16 cellular contexts compared by ENCODE assay signal in the genomic region with DNA sequence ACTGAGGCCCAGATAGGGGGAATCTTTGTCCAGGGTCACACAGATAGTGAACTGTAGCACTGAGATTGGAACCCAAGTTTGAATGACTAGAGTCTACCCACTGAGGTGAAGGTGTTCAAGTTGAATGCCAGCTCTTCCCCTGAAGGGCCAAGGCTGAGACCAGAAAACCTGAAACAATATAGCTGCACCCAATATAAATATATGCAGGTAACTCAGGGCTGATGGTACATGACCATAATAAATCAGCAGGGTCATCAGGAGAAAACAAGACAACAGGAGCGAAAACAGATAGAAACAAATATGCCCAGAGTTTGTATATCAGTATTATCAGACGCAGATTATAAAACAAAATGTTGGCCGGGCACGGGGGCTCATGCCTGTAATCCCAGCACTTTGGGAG. TPM values are rescaled to one million over a fixed set of nuclear protein-coding genes. Genes with fewer than 3 reads are reported as not detected.
DNase-seq lines count a peak whose midpoint lies in the region; ATAC-seq, FAIRE-seq and TF ChIP-seq lines count a peak whose summit lies in the region.
"Had no signal": no experiment of that assay in that cellular context is flagged by ENCODE, and none has a peak within 500 bp of the region (broad histone marks: within the 10 kb centered on the region; RNA-seq: fewer than 3 reads in every experiment).

No MANE protein-coding gene starts in this region.

- TF ChIP-seq EP300 in HepG2 (IDR thresholded peaks at IDR 0.05; ENCODE audit: low read depth in 2 of 2, low read length in 2 of 2) (no peak), HepG2 (CRISPR knock-in tag; IDR thresholded peaks at IDR 0.05; ENCODE audit: borderline replicate concordance) (no peak)

- TF ChIP-seq POLR2A in HepG2 (IDR thresholded peaks at IDR 0.05; ENCODE audit: insufficient read depth in 1 of 2, low read depth in 2 of 2, low read length in 2 of 2) (no peak), right lobe of liver (IDR thresholded peaks at IDR 0.05) (no peak)

- no peak for TF ChIP-seq RAD21 in HepG2 (CRISPR knock-in tag; IDR thresholded peaks at IDR 0.05)

- H3K27me3 ChIP-seq in HepG2 (ENCODE audit: control insufficient read depth in 1 of 2, insufficient read depth in 2 of 2, low read length in 2 of 2), result no peaks in the 10 kb centered on the region; a peak in 1 of 5 replicates
- H3K27me3 ChIP-seq in right lobe of liver, result no peaks in the 10 kb centered on the region
- no peaks in the 10 kb centered on the region for H3K27me3 ChIP-seq in DND-41 (ENCODE audit: insufficient read depth, low read length, poor library complexity)
- H3K27me3 ChIP-seq in MG63, result no peaks in the 10 kb centered on the region

- H3K27ac ChIP-seq in HepG2 (ENCODE audit: extremely low read length, insufficient read depth, low read length) (peak overlapping the region; percentile 99), right lobe of liver (no peak overlapping the region), DND-41 (ENCODE audit: low read length) (peak overlapping the region; percentile 17; the same call in 1 of the 2 replicates), VCaP (peak overlapping the region; percentile 5; the same call in 1 of the 2 replicates)

- in situ Hi-C loops in HepG2 (cut with HindIII; ENCODE audit: extremely low pct_ligation_motif_present, low pct_unique_long_range_greater_than_20kb), result no loop called here

- no peak overlapping the region for H3K4me3 Mint-ChIP-seq in activated CD8-positive, alpha-beta T cell treated with anti-CD3 and anti-CD28 coated beads for 36 hours
- H3K4me3 Mint-ChIP-seq: CD14-positive monocyte; CD8-positive, alpha-beta T cell; HFFc6 had no signal

- no peak for TF ChIP-seq CTCF in HepG2 (CRISPR knock-in tag; IDR thresholded peaks at IDR 0.05)
- TF ChIP-seq CTCF in right lobe of liver (IDR thresholded peaks at IDR 0.05), result no peak
- no peak for TF ChIP-seq CTCF in DND-41 (IDR thresholded peaks at IDR 0.05; ENCODE audit: borderline replicate concordance, extremely low read depth, low read length, poor library complexity, severe bottlenecking)
- TF ChIP-seq CTCF in VCaP (conservative IDR thresholded peaks at IDR 0.05), result no peak
- TF ChIP-seq CTCF in activated CD8-positive, alpha-beta T cell treated with anti-CD3 and anti-CD28 coated beads for 36 hours (IDR thresholded peaks at IDR 0.05), result no peak

- H3K79me2 ChIP-seq in HepG2 (ENCODE audit: insufficient read depth, low read length) (peaks cover 20% of the 10 kb centered on the region), DND-41 (ENCODE audit: insufficient read depth, low read length) (peaks cover 10% of the 10 kb centered on the region)

- no peak overlapping the region for H3K4me3 ChIP-seq in HepG2 (replicated peaks in 1 of 3; ENCODE audit: insufficient read depth in 1 of 3, low read depth in 2 of 3, low read length in 3 of 3)
- no peak overlapping the region for H3K4me3 ChIP-seq in right lobe of liver
- H3K4me3 ChIP-seq in DND-41 (ENCODE audit: low read depth in 1 of 2, low read length in 2 of 2), result no peak overlapping the region
- no peak overlapping the region for H3K4me3 ChIP-seq in MG63
- H3K4me3 ChIP-seq: GM12878 had no signal

- DNase-seq in HepG2 (ENCODE audit: low spot score) (no peak), right lobe of liver (no peak), DND-41 (no peak), MG63 (no peak), anterior cingulate cortex (lab: John Stamatoyannopoulos, UW) (no peak)
- no peak for DNase-seq in activated CD8-positive, alpha-beta T cell treated with anti-CD3 and anti-CD28 coated beads for 36 hours
- DNase-seq: CD8-positive, alpha-beta T cell; DMS 273 treated with DMSO at 0.1 percent for 48 hours; HCEC 1CT; HFFc6 had no signal

- H3K9ac ChIP-seq in HepG2 (ENCODE audit: insufficient read depth, low read depth, low read length) (no peak overlapping the region), DND-41 (ENCODE audit: low read depth, low read length) (no peak overlapping the region)

- H3K9me3 ChIP-seq in HepG2 (ENCODE audit: low read length) (no peaks in the 10 kb centered on the region), right lobe of liver (no peaks in the 10 kb centered on the region), DND-41 (ENCODE audit: insufficient read depth, low read length, severe bottlenecking) (no peaks in the 10 kb centered on the region), MG63 (no peaks in the 10 kb centered on the region)

- FAIRE-seq in HepG2 (lab: Jason Lieb, UNC), result no peak
- FAIRE-seq: A204.1, GM12878, GM18507 had no signal

- intact Hi-C loops in HepG2 (cut with micrococcal nuclease; ENCODE audit: unreplicated experiment) (no loop called here), right lobe of liver (cut with DNase I) (no loop called here)
- intact Hi-C loops in activated CD8-positive, alpha-beta T cell treated with anti-CD3 and anti-CD28 coated beads for 36 hours (cut with micrococcal nuclease), result no loop called here

- POLR2A ChIA-PET in HepG2 (lab: Yijun Ruan, JAX), result interaction anchor here (0.9 to 29.0 kb wide), 3 partner anchors 16 to 57 kb away, joined by 3 to 1587 read pairs (median 909); a partner anchor contains a TSS
- POLR2A ChIA-PET in activated CD8-positive, alpha-beta T cell treated with anti-CD3 and anti-CD28 coated beads for 36 hours (lab: Charles Lee), result interaction anchor here (1.3 to 1.4 kb wide), 2 partner anchors 21 to 28 kb away, joined by 3 to 4 read pairs; no protein-coding TSS in a partner anchor

- CTCF ChIA-PET in HepG2 (lab: Yijun Ruan, JAX; ENCODE audit: low intra/inter-chr PET ratio, low total read pairs), result no interaction called here
- CTCF ChIA-PET in activated CD8-positive, alpha-beta T cell treated with anti-CD3 and anti-CD28 coated beads for 36 hours (lab: Charles Lee), result no interaction called here

- H3K4me1 Mint-ChIP-seq in activated CD8-positive, alpha-beta T cell treated with anti-CD3 and anti-CD28 coated beads for 36 hours (ENCODE audit: low read depth), result peaks cover 30% of the 10 kb centered on the region

- no peak overlapping the region for H2AFZ ChIP-seq in HepG2 (ENCODE audit: low read length)
- no peak overlapping the region for H2AFZ ChIP-seq in DND-41 (ENCODE audit: low read depth, low read length)

- WGBS in HepG2 (ENCODE audit: low lambda C conversion rate), result 97% methylated on average over 4 of the region's 4 CpGs
- 97% methylated on average over 4 of the region's 4 CpGs for WGBS in right lobe of liver (ENCODE audit: insufficient coverage, low coverage, low lambda C conversion rate, missing lambda C conversion rate)

- H3K4me1 ChIP-seq in HepG2 (ENCODE audit: insufficient read depth, low read length) (peaks cover 82% of the 10 kb centered on the region), right lobe of liver (peaks cover 0 to 31% (median 8%) of the 10 kb centered on the region in 4 donors), DND-41 (ENCODE audit: insufficient read depth, low read length) (peaks cover 61% of the 10 kb centered on the region)

- peaks cover 6% of the 10 kb centered on the region for H3K36me3 Mint-ChIP-seq in activated CD8-positive, alpha-beta T cell treated with anti-CD3 and anti-CD28 coated beads for 36 hours (ENCODE audit: low read depth)
- H3K36me3 Mint-ChIP-seq: CD14-positive monocyte had no signal

- ATAC-seq in HepG2 (no peak), right lobe of liver (no peak), DND-41 (ENCODE audit: insufficient read depth, low read depth) (no peak), HG03439 (IDR thresholded peaks at IDR 0.05; ENCODE audit: unreplicated experiment) (no peak)
- ATAC-seq in activated CD8-positive, alpha-beta T cell treated with anti-CD3 and anti-CD28 coated beads for 36 hours, result no peak
- ATAC-seq: CD8-positive, alpha-beta T cell; GM12878 had no signal

- H3K36me3 ChIP-seq in HepG2 (replicated peaks in 1 of 2; ENCODE audit: control insufficient read depth in 1 of 2, insufficient read depth in 2 of 2, low read length in 2 of 2) (no peaks in the 10 kb centered on the region; a peak in 1 of 5 replicates), right lobe of liver (no peaks in the 10 kb centered on the region), DND-41 (ENCODE audit: insufficient read depth, low read length) (peaks cover 4% of the 10 kb centered on the region; the same call in 1 of the 2 replicates), MG63 (peaks cover 4% of the 10 kb centered on the region; the same call in 1 of the 2 replicates)

- H3K27me3 Mint-ChIP-seq in activated CD8-positive, alpha-beta T cell treated with anti-CD3 and anti-CD28 coated beads for 36 hours, result no peaks in the 10 kb centered on the region

- H4K20me1 ChIP-seq in HepG2 (ENCODE audit: insufficient read depth, low read length) (no peaks in the 10 kb centered on the region), DND-41 (ENCODE audit: insufficient read depth, low read length) (no peaks in the 10 kb centered on the region)

- H3K27ac Mint-ChIP-seq in activated CD8-positive, alpha-beta T cell treated with anti-CD3 and anti-CD28 coated beads for 36 hours, result no peak overlapping the region
- H3K27ac Mint-ChIP-seq: CD14-positive monocyte; CD8-positive, alpha-beta T cell; HFFc6 had no signal

- BruUV-seq in HepG2 (replicated peaks; lab: Mats Ljungman, UMichigan), result no TSS peak

- H3K4me2 ChIP-seq in HepG2 (ENCODE audit: low read depth, low read length) (no peak overlapping the region), DND-41 (ENCODE audit: insufficient read depth, low read length) (no peak overlapping the region)

- peaks cover 4% of the 10 kb centered on the region for H3K9me3 Mint-ChIP-seq in activated CD8-positive, alpha-beta T cell treated with anti-CD3 and anti-CD28 coated beads for 36 hours
- H3K9me3 Mint-ChIP-seq: CD8-positive, alpha-beta T cell; HFFc6 had no signal

RNA-seq across cellular contexts. Expression of a gene that starts 4.0 kb away (rescaled TPM):
- total RNA-seq in HepG2 (2016; rRNA removed; fragmentation: Illumina TruSeq; extraction: Trizol), result 121 and 149 TPM in 2 replicates
- total RNA-seq in HepG2 (2016; cell fraction: cytosol; rRNA removed; fragmentation: Illumina TruSeq; extraction: Trizol; ENCODE audit: low read depth), result 176 and 212 TPM in 2 replicates
- total RNA-seq in HepG2 (2016; cell fraction: insoluble cytoplasmic fraction; rRNA removed; fragmentation: Illumina TruSeq; extraction: Trizol), result 110 and 147 TPM in 2 replicates
- total RNA-seq in HepG2 (2016; cell fraction: membrane; rRNA removed; fragmentation: Illumina TruSeq; extraction: Trizol), result 217 and 241 TPM in 2 replicates
- 83.9 and 95.5 TPM in 2 replicates for total RNA-seq in HepG2 (2016; cell fraction: nucleus; rRNA removed; fragmentation: Illumina TruSeq; extraction: Trizol)
- 215 and 270 TPM in 2 replicates for polyA plus RNA-seq in HepG2 (2011; rRNA removed)
- 171 and 196 TPM in 2 replicates for polyA plus RNA-seq in HepG2 (2011; cell fraction: cytosol; rRNA removed)
- 558 and 618 TPM in 2 replicates for polyA plus RNA-seq in HepG2 (2011; cell fraction: nucleus; rRNA removed)
- 207 and 311 TPM in 2 replicates for polyA plus RNA-seq in HepG2 (2012)
- 291 and 331 TPM in 2 replicates for polyA plus RNA-seq in HepG2 (2016; cell fraction: cytosol; fragmentation: Illumina TruSeq; extraction: Trizol; ENCODE audit: low read depth)
- 144 and 159 TPM in 2 replicates for polyA plus RNA-seq in HepG2 (2016; cell fraction: insoluble cytoplasmic fraction; fragmentation: Illumina TruSeq; extraction: Trizol; ENCODE audit: low read depth)
- polyA plus RNA-seq in HepG2 (2016; cell fraction: membrane; fragmentation: Illumina TruSeq; extraction: Trizol; ENCODE audit: low read depth), result 277 and 299 TPM in 2 replicates
- 357 and 365 TPM in 2 replicates for polyA plus RNA-seq in HepG2 (2016; cell fraction: nucleus; fragmentation: Illumina TruSeq; extraction: Trizol; ENCODE audit: insufficient read depth, low read depth)
- 36.5 and 119 TPM in 2 replicates for polyA minus RNA-seq in HepG2 (2011; rRNA and poly(A)+ RNA removed; ENCODE audit: low replicate concordance)
- polyA minus RNA-seq in HepG2 (2011; cell fraction: cytosol; rRNA and poly(A)+ RNA removed), result 65.9 and 88.8 TPM in 2 replicates
- polyA minus RNA-seq in HepG2 (2011; cell fraction: nucleus; rRNA and poly(A)+ RNA removed), result 102 and 144 TPM in 2 replicates
- 100 to 1,000 TPM in 2 of 6 experiments, 10 to 100 TPM in 4; 63.1 to 113 (median 85.6) TPM for total RNA-seq in right lobe of liver
- total RNA-seq in MG63 (2014; rRNA removed; shearing (Covaris generic); ENCODE audit: low replicate concordance), result 35.7 and 68.7 TPM in 2 replicates
- 100 to 1,000 TPM; 122 to 130 TPM for total RNA-seq in activated CD8-positive, alpha-beta T cell treated with anti-CD3 and anti-CD28 coated beads for 36 hours

RNA-seq across cellular contexts. Expression of a gene that starts 23.5 kb away (rescaled TPM):
- total RNA-seq in HepG2 (2016; rRNA removed; fragmentation: Illumina TruSeq; extraction: Trizol) (106 and 115 TPM in 2 replicates), right lobe of liver (100 to 1,000 TPM in 2 of 6 experiments, 10 to 100 TPM in 4; 15.1 to 139 (median 34.1) TPM)
- total RNA-seq in HepG2 (2016; cell fraction: cytosol; rRNA removed; fragmentation: Illumina TruSeq; extraction: Trizol; ENCODE audit: low read depth), result 40.1 and 45.0 TPM in 2 replicates
- total RNA-seq in HepG2 (2016; cell fraction: insoluble cytoplasmic fraction; rRNA removed; fragmentation: Illumina TruSeq; extraction: Trizol), result 106 and 115 TPM in 2 replicates
- 107 and 130 TPM in 2 replicates for total RNA-seq in HepG2 (2016; cell fraction: membrane; rRNA removed; fragmentation: Illumina TruSeq; extraction: Trizol)
- total RNA-seq in HepG2 (2016; cell fraction: nucleus; rRNA removed; fragmentation: Illumina TruSeq; extraction: Trizol), result 47.6 and 54.9 TPM in 2 replicates
- 150 and 241 TPM in 2 replicates for polyA plus RNA-seq in HepG2 (2011; rRNA removed)
- polyA plus RNA-seq in HepG2 (2011; cell fraction: cytosol; rRNA removed), result 165 and 177 TPM in 2 replicates
- polyA plus RNA-seq in HepG2 (2011; cell fraction: nucleus; rRNA removed), result 122 and 148 TPM in 2 replicates
- 78.0 and 193 TPM in 2 replicates for polyA plus RNA-seq in HepG2 (2012)
- polyA plus RNA-seq in HepG2 (2016; cell fraction: cytosol; fragmentation: Illumina TruSeq; extraction: Trizol; ENCODE audit: low read depth), result 33.6 and 42.0 TPM in 2 replicates
- polyA plus RNA-seq in HepG2 (2016; cell fraction: insoluble cytoplasmic fraction; fragmentation: Illumina TruSeq; extraction: Trizol; ENCODE audit: low read depth), result 99.1 and 105 TPM in 2 replicates
- polyA plus RNA-seq in HepG2 (2016; cell fraction: membrane; fragmentation: Illumina TruSeq; extraction: Trizol; ENCODE audit: low read depth), result 76.6 and 88.5 TPM in 2 replicates
- 77.9 and 79.0 TPM in 2 replicates for polyA plus RNA-seq in HepG2 (2016; cell fraction: nucleus; fragmentation: Illumina TruSeq; extraction: Trizol; ENCODE audit: insufficient read depth, low read depth)
- 66.9 and 301 TPM in 2 replicates for polyA minus RNA-seq in HepG2 (2011; rRNA and poly(A)+ RNA removed; ENCODE audit: low replicate concordance)
- 115 and 151 TPM in 2 replicates for polyA minus RNA-seq in HepG2 (2011; cell fraction: cytosol; rRNA and poly(A)+ RNA removed)
- 35.9 and 65.3 TPM in 2 replicates for polyA minus RNA-seq in HepG2 (2011; cell fraction: nucleus; rRNA and poly(A)+ RNA removed)
- 15.0 and 33.3 TPM in 2 replicates for total RNA-seq in MG63 (2014; rRNA removed; shearing (Covaris generic); ENCODE audit: low replicate concordance)
- total RNA-seq in activated CD8-positive, alpha-beta T cell treated with anti-CD3 and anti-CD28 coated beads for 36 hours, result 10 to 100 TPM; 59.5 to 62.5 TPM

RNA-seq across cellular contexts. Expression of a gene that starts 57.2 kb away (rescaled TPM):
- total RNA-seq in HepG2 (2016; rRNA removed; fragmentation: Illumina TruSeq; extraction: Trizol) (28.4 and 32.3 TPM in 2 replicates), right lobe of liver (1 to 10 TPM; 1.3 to 4.1 (median 1.9) TPM)
- total RNA-seq in HepG2 (2016; cell fraction: cytosol; rRNA removed; fragmentation: Illumina TruSeq; extraction: Trizol; ENCODE audit: low read depth), result 13.5 and 19.5 TPM in 2 replicates
- 26.0 and 33.1 TPM in 2 replicates for total RNA-seq in HepG2 (2016; cell fraction: insoluble cytoplasmic fraction; rRNA removed; fragmentation: Illumina TruSeq; extraction: Trizol)
- 30.9 and 37.0 TPM in 2 replicates for total RNA-seq in HepG2 (2016; cell fraction: membrane; rRNA removed; fragmentation: Illumina TruSeq; extraction: Trizol)
- 18.0 and 19.9 TPM in 2 replicates for total RNA-seq in HepG2 (2016; cell fraction: nucleus; rRNA removed; fragmentation: Illumina TruSeq; extraction: Trizol)
- 49.4 and 63.3 TPM in 2 replicates for polyA plus RNA-seq in HepG2 (2011; rRNA removed)
- polyA plus RNA-seq in HepG2 (2011; cell fraction: cytosol; rRNA removed), result 69.4 and 90.4 TPM in 2 replicates
- polyA plus RNA-seq in HepG2 (2011; cell fraction: nucleus; rRNA removed), result 68.6 and 73.2 TPM in 2 replicates
- polyA plus RNA-seq in HepG2 (2012), result 32.8 and 45.8 TPM in 2 replicates
- polyA plus RNA-seq in HepG2 (2016; cell fraction: cytosol; fragmentation: Illumina TruSeq; extraction: Trizol; ENCODE audit: low read depth), result 30.7 and 34.2 TPM in 2 replicates
- polyA plus RNA-seq in HepG2 (2016; cell fraction: insoluble cytoplasmic fraction; fragmentation: Illumina TruSeq; extraction: Trizol; ENCODE audit: low read depth), result 54.0 and 55.2 TPM in 2 replicates
- polyA plus RNA-seq in HepG2 (2016; cell fraction: membrane; fragmentation: Illumina TruSeq; extraction: Trizol; ENCODE audit: low read depth), result 61.7 and 66.8 TPM in 2 replicates
- 79.0 and 79.1 TPM in 2 replicates for polyA plus RNA-seq in HepG2 (2016; cell fraction: nucleus; fragmentation: Illumina TruSeq; extraction: Trizol; ENCODE audit: insufficient read depth, low read depth)
- polyA minus RNA-seq in HepG2 (2011; rRNA and poly(A)+ RNA removed; ENCODE audit: low replicate concordance), result 1.6 and 52.5 TPM in 2 replicates
- 32.5 and 33.1 TPM in 2 replicates for polyA minus RNA-seq in HepG2 (2011; cell fraction: cytosol; rRNA and poly(A)+ RNA removed)
- 10.7 and 15.0 TPM in 2 replicates for polyA minus RNA-seq in HepG2 (2011; cell fraction: nucleus; rRNA and poly(A)+ RNA removed)
- 1.8 and 24.3 TPM in 2 replicates for total RNA-seq in MG63 (2014; rRNA removed; shearing (Covaris generic); ENCODE audit: low replicate concordance)
- total RNA-seq in activated CD8-positive, alpha-beta T cell treated with anti-CD3 and anti-CD28 coated beads for 36 hours, result 1 to 10 TPM; 8.0 to 8.7 TPM

RNA-seq across cellular contexts. Expression of a gene that starts 58.2 kb away (rescaled TPM):
- total RNA-seq in HepG2 (2016; rRNA removed; fragmentation: Illumina TruSeq; extraction: Trizol) (36.6 and 45.9 TPM in 2 replicates), right lobe of liver (10 to 100 TPM; 10.8 to 21.4 (median 13.9) TPM)
- 24.9 and 29.1 TPM in 2 replicates for total RNA-seq in HepG2 (2016; cell fraction: cytosol; rRNA removed; fragmentation: Illumina TruSeq; extraction: Trizol; ENCODE audit: low read depth)
- 36.8 and 43.1 TPM in 2 replicates for total RNA-seq in HepG2 (2016; cell fraction: insoluble cytoplasmic fraction; rRNA removed; fragmentation: Illumina TruSeq; extraction: Trizol)
- total RNA-seq in HepG2 (2016; cell fraction: membrane; rRNA removed; fragmentation: Illumina TruSeq; extraction: Trizol), result 49.8 and 56.6 TPM in 2 replicates
- 26.9 and 31.0 TPM in 2 replicates for total RNA-seq in HepG2 (2016; cell fraction: nucleus; rRNA removed; fragmentation: Illumina TruSeq; extraction: Trizol)
- polyA plus RNA-seq in HepG2 (2011; rRNA removed), result 47.1 and 55.2 TPM in 2 replicates
- polyA plus RNA-seq in HepG2 (2011; cell fraction: cytosol; rRNA removed), result 46.2 and 50.9 TPM in 2 replicates
- 67.6 and 73.0 TPM in 2 replicates for polyA plus RNA-seq in HepG2 (2011; cell fraction: nucleus; rRNA removed)
- 26.7 and 33.9 TPM in 2 replicates for polyA plus RNA-seq in HepG2 (2012)
- polyA plus RNA-seq in HepG2 (2016; cell fraction: cytosol; fragmentation: Illumina TruSeq; extraction: Trizol; ENCODE audit: low read depth), result 27.0 and 32.1 TPM in 2 replicates
- 46.6 and 47.0 TPM in 2 replicates for polyA plus RNA-seq in HepG2 (2016; cell fraction: insoluble cytoplasmic fraction; fragmentation: Illumina TruSeq; extraction: Trizol; ENCODE audit: low read depth)
- 37.5 and 43.9 TPM in 2 replicates for polyA plus RNA-seq in HepG2 (2016; cell fraction: membrane; fragmentation: Illumina TruSeq; extraction: Trizol; ENCODE audit: low read depth)
- 57.7 and 59.0 TPM in 2 replicates for polyA plus RNA-seq in HepG2 (2016; cell fraction: nucleus; fragmentation: Illumina TruSeq; extraction: Trizol; ENCODE audit: insufficient read depth, low read depth)
- 35.8 and 117 TPM in 2 replicates for polyA minus RNA-seq in HepG2 (2011; rRNA and poly(A)+ RNA removed; ENCODE audit: low replicate concordance)
- 21.9 and 28.9 TPM in 2 replicates for polyA minus RNA-seq in HepG2 (2011; cell fraction: cytosol; rRNA and poly(A)+ RNA removed)
- polyA minus RNA-seq in HepG2 (2011; cell fraction: nucleus; rRNA and poly(A)+ RNA removed), result 37.1 and 38.0 TPM in 2 replicates
- 10.2 and 11.6 TPM in 2 replicates for total RNA-seq in MG63 (2014; rRNA removed; shearing (Covaris generic); ENCODE audit: low replicate concordance)
- total RNA-seq in activated CD8-positive, alpha-beta T cell treated with anti-CD3 and anti-CD28 coated beads for 36 hours, result 10 to 100 TPM; 22.2 to 23.8 TPM

Comparison
In these comparisons a context has a peak if more than half of its experiments do, and no peak if none do; other contexts are left out.
1. H3K27ac ChIP-seq: peak in HepG2 (single experiment), DND-41 (single experiment) and VCaP (single experiment); none in right lobe of liver (0 of 3).